In genomic region chr9:77841739-77842386, GRCh38 we compare ENCODE assay signal across 8 cellular contexts.
DNase-seq lines count a peak whose midpoint lies in the region; ATAC-seq and TF ChIP-seq lines count a peak whose summit lies in the region.

No MANE protein-coding gene starts in this region.

- H3K36me3 ChIP-seq in OCI-LY3 (replicated peaks; ENCODE audit: low read depth, low read length) (no peaks in the 10 kb centered on the region), WERI-Rb-1 (no peaks in the 10 kb centered on the region)

- peaks cover 21% of the 10 kb centered on the region for H3K4me1 ChIP-seq in OCI-LY3 (ENCODE audit: low read length)

- ATAC-seq in GM21737 (IDR thresholded peaks at IDR 0.05; ENCODE audit: unreplicated experiment): peak; percentile 71
- no peak for ATAC-seq in HG03521 (IDR thresholded peaks at IDR 0.05; ENCODE audit: unreplicated experiment)
- ATAC-seq in GM18873 (IDR thresholded peaks at IDR 0.05; ENCODE audit: low FRiP score, unreplicated experiment): no peak

- H3K4me3 ChIP-seq in OCI-LY3 (ENCODE audit: low read length) (peak overlapping the region; percentile 6), WERI-Rb-1 (ENCODE audit: low read depth, low read length) (no peak overlapping the region)

- H3K9me3 ChIP-seq in OCI-LY3 (ENCODE audit: insufficient read depth, low read length) (no peaks in the 10 kb centered on the region), WERI-Rb-1 (ENCODE audit: severe bottlenecking) (no peaks in the 10 kb centered on the region)

- H4K20me1 ChIP-seq in OCI-LY3 (ENCODE audit: insufficient read depth, low read length): no peaks in the 10 kb centered on the region

- DNase-seq in inferior parietal cortex (ENCODE audit: extremely low spot score): peak; percentile 55
- DNase-seq in cerebellum (ENCODE audit: low spot score): no peak
- DNase-seq in WERI-Rb-1: no peak

- H3K27ac ChIP-seq in OCI-LY3 (ENCODE audit: low read length) (peak overlapping the region; percentile 42), WERI-Rb-1 (no peak overlapping the region)

- 0 out of 3 replicates have a peak, but pooled peaks have one; percentile 14 for TF ChIP-seq CTCF in GM12872 (IDR thresholded peaks at IDR 0.05; ENCODE audit: insufficient read depth, low read depth, low read length)
- peak; percentile 67 for TF ChIP-seq CTCF in OCI-LY3 (IDR thresholded peaks at IDR 0.05; ENCODE audit: low read depth, low read length)
- no peak for TF ChIP-seq CTCF in WERI-Rb-1 (IDR thresholded peaks at IDR 0.05; ENCODE audit: low read depth, low read length)

- H3K27me3 ChIP-seq in OCI-LY3 (ENCODE audit: low read depth, low read length) (no peaks in the 10 kb centered on the region), WERI-Rb-1 (ENCODE audit: insufficient read depth, low read depth, severe bottlenecking) (no peaks in the 10 kb centered on the region)

- H2AFZ ChIP-seq in OCI-LY3 (ENCODE audit: low read depth, low read length): no peak overlapping the region

- no peaks in the 10 kb centered on the region for H3K79me2 ChIP-seq in OCI-LY3 (ENCODE audit: low read length)

- no peak overlapping the region for H3K9ac ChIP-seq in OCI-LY3 (ENCODE audit: low read length)

- H3K4me2 ChIP-seq in OCI-LY3 (ENCODE audit: low read length): peak overlapping the region; percentile 53
